ENCODE assay signal across 8 cellular contexts in genomic region chr7:74083928-74084721, GRCh38. TPM values are rescaled to one million over a fixed set of nuclear protein-coding genes. Genes with fewer than 3 reads are reported as not detected.
DNase-seq lines count a peak whose midpoint lies in the region; ATAC-seq and TF ChIP-seq lines count a peak whose summit lies in the region.

No MANE protein-coding gene starts in this region.

- no peaks in the 10 kb centered on the region for H3K27me3 ChIP-seq in effector memory CD4-positive, alpha-beta T cell (replicated peaks; ENCODE audit: control insufficient read depth, insufficient read depth, low read length, poor library complexity, severe bottlenecking)
- no peaks in the 10 kb centered on the region for H3K27me3 ChIP-seq in tibial artery

- H3K4me3 Mint-ChIP-seq in T-helper 2 cell treated with Interferon-gamma antibody and Interleukin-4, amounts not matched to agents 5 μg/mL and 100 μg/mL, for 36 hours, result peak overlapping the region; percentile 85
- H3K4me3 Mint-ChIP-seq in mesothelial cell of epicardium, result peak overlapping the region; percentile 77

- H3K9me3 Mint-ChIP-seq in T-helper 2 cell treated with Interferon-gamma antibody and Interleukin-4, amounts not matched to agents 5 μg/mL and 100 μg/mL, for 36 hours, result no peaks in the 10 kb centered on the region
- H3K9me3 Mint-ChIP-seq in mesothelial cell of epicardium, result no peaks in the 10 kb centered on the region

- peak overlapping the region; percentile 86 for H3K27ac Mint-ChIP-seq in T-helper 2 cell treated with Interferon-gamma antibody and Interleukin-4, amounts not matched to agents 5 μg/mL and 100 μg/mL, for 36 hours
- peak overlapping the region; percentile 73 for H3K27ac Mint-ChIP-seq in mesothelial cell of epicardium

- peak overlapping the region; percentile 42 for H3K27ac ChIP-seq in effector memory CD4-positive, alpha-beta T cell (ENCODE audit: insufficient read depth, low read length, poor library complexity, severe bottlenecking)
- H3K27ac ChIP-seq in tibial artery, result peak overlapping the region; percentile 68 to 70

- ATAC-seq in GM21723 (IDR thresholded peaks at IDR 0.05; ENCODE audit: unreplicated experiment), result peak; percentile 46

- H3K36me3 ChIP-seq in effector memory CD4-positive, alpha-beta T cell (ENCODE audit: control insufficient read depth, insufficient read depth, low read length), result no peaks in the 10 kb centered on the region
- no peaks in the 10 kb centered on the region for H3K36me3 ChIP-seq in tibial artery

- no peak for TF ChIP-seq EP300 in Ishikawa (IDR thresholded peaks at IDR 0.05; ENCODE audit: borderline replicate concordance)

- H3K9me3 ChIP-seq in effector memory CD4-positive, alpha-beta T cell (ENCODE audit: control insufficient read depth, low read length), result no peaks in the 10 kb centered on the region
- H3K9me3 ChIP-seq in tibial artery, result no peaks in the 10 kb centered on the region

- intact Hi-C loops in tibial artery (cut with DNase I; ENCODE audit: low total_unique reads), result loop anchor here (10.0 kb wide), 1 partner anchor 171 kb away; the partner anchor contains the start of gene RFC2

- TF ChIP-seq RAD21 in Ishikawa (IDR thresholded peaks at IDR 0.05; ENCODE audit: low read depth), result no peak

- peak; percentile 40 for DNase-seq in ELF-1 (ENCODE audit: low read depth, low spot score)
- peak; percentile 22 for DNase-seq in T-helper 2 cell treated with Interferon-gamma antibody and Interleukin-4, amounts not matched to agents 5 μg/mL and 100 μg/mL, for 36 hours (ENCODE audit: low spot score)
- DNase-seq in effector memory CD4-positive, alpha-beta T cell, result no peak
- peak; percentile 43 to 46 for DNase-seq in mesothelial cell of epicardium (ENCODE audit: low spot score in 2 of 2, unreplicated experiment in 2 of 2)
- peak in 1 of 2 donors; percentile 73 for DNase-seq in tibial artery
- DNase-seq in NK-92 (lab: John Stamatoyannopoulos, UW; ENCODE audit: unreplicated experiment), result no peak

- H3K27me3 Mint-ChIP-seq in T-helper 2 cell treated with Interferon-gamma antibody and Interleukin-4, amounts not matched to agents 5 μg/mL and 100 μg/mL, for 36 hours (ENCODE audit: low read depth), result no peaks in the 10 kb centered on the region
- H3K27me3 Mint-ChIP-seq in mesothelial cell of epicardium (ENCODE audit: low read depth), result no peaks in the 10 kb centered on the region

- H3K4me1 Mint-ChIP-seq in T-helper 2 cell treated with Interferon-gamma antibody and Interleukin-4, amounts not matched to agents 5 μg/mL and 100 μg/mL, for 36 hours (ENCODE audit: low read depth), result peaks cover 7% of the 10 kb centered on the region
- H3K4me1 Mint-ChIP-seq in mesothelial cell of epicardium, result peaks cover 22% of the 10 kb centered on the region

- H3K4me1 ChIP-seq in effector memory CD4-positive, alpha-beta T cell (ENCODE audit: control insufficient read depth, insufficient read depth, low read length, poor library complexity, severe bottlenecking), result peaks cover 13% of the 10 kb centered on the region
- peaks cover 0 to 30% (median 22%) of the 10 kb centered on the region in 4 donors for H3K4me1 ChIP-seq in tibial artery

- H3K4me3 ChIP-seq in effector memory CD4-positive, alpha-beta T cell (ENCODE audit: insufficient read depth, low read depth, low read length, poor library complexity, severe bottlenecking), result peak overlapping the region; percentile 69
- H3K4me3 ChIP-seq in tibial artery, result peak overlapping the region; percentile 64 to 94

- TF ChIP-seq CTCF in mesothelial cell of epicardium (IDR thresholded peaks at IDR 0.05; ENCODE audit: unreplicated experiment) (no peak), tibial artery (IDR thresholded peaks at IDR 0.05) (no peak)

- H3K36me3 Mint-ChIP-seq in T-helper 2 cell treated with Interferon-gamma antibody and Interleukin-4, amounts not matched to agents 5 μg/mL and 100 μg/mL, for 36 hours (ENCODE audit: low read depth), result peaks cover 9% of the 10 kb centered on the region
- peaks cover 18% of the 10 kb centered on the region for H3K36me3 Mint-ChIP-seq in mesothelial cell of epicardium

TF ChIP-seq in Ishikawa, 13 proteins besides CTCF, POLR2A, EP300 and RAD21:
- no peak for TF ChIP-seq EGR1 (IDR thresholded peaks at IDR 0.05)
- peak; percentile 74 for TF ChIP-seq MAX (IDR thresholded peaks at IDR 0.05)

RNA-seq across cellular contexts. Expression of gene LIMK1, which starts 0.5 kb away (rescaled TPM):
- 54.6 to 56.0 TPM (median 54.9 TPM) in 3 replicates for total RNA-seq in mesothelial cell of epicardium

RNA-seq across cellular contexts. Expression of gene ELN, which starts 56.2 kb away (rescaled TPM):
- 32.9 to 37.4 TPM (median 33.2 TPM) in 3 replicates for total RNA-seq in mesothelial cell of epicardium

Comparison
In these comparisons a context has a peak if more than half of its experiments do, and no peak if none do; other contexts are left out.
1. DNase-seq: peak in ELF-1 (single experiment), T-helper 2 cell treated with Interferon-gamma antibody and Interleukin-4, amounts not matched to agents 5 μg/mL and 100 μg/mL, for 36 hours (single experiment) and mesothelial cell of epicardium (2 of 2); none in effector memory CD4-positive, alpha-beta T cell (0 of 3) and NK-92 (single experiment).